1 cellular context compared by ENCODE assay signal in genomic region chr18:44680271-44681038, GRCh38.
TF ChIP-seq lines count a peak whose summit lies in the region.

SETBP1 (plus strand) TSS chr18:44680888; CDS start chr18:44701347, 20,459 bp downstream.

TF ChIP-seq in GM12878, 131 proteins besides CTCF, POLR2A, EP300 and RAD21 (continued from another document):
- TF ChIP-seq CBX5 (IDR thresholded peaks at IDR 0.05; ENCODE audit: low read depth) = no peak
- TF ChIP-seq SP1 (IDR thresholded peaks at IDR 0.05; ENCODE audit: low read depth, low read length) = no peak
- no peak for TF ChIP-seq CHD4 (IDR thresholded peaks at IDR 0.05)
- peak; percentile 62; the same call in 1 of the 2 replicates for TF ChIP-seq YY1 (IDR thresholded peaks at IDR 0.05; ENCODE audit: low read depth, low read length)
- no peak for TF ChIP-seq REST (IDR thresholded peaks at IDR 0.05; ENCODE audit: low read depth, low read length)
- TF ChIP-seq HDAC2 (IDR thresholded peaks at IDR 0.05) = no peak
- peak in 1 of 2 experiments; percentile 70; a peak in 1 of 4 replicates for TF ChIP-seq BHLHE40 (IDR thresholded peaks at IDR 0.05; ENCODE audit: borderline replicate concordance in 1 of 2, low read depth in 2 of 2, low read length in 1 of 2)
- no peak for TF ChIP-seq NR2C1 (IDR thresholded peaks at IDR 0.05)
- no peak for TF ChIP-seq CUX1 (IDR thresholded peaks at IDR 0.05; ENCODE audit: insufficient replicate concordance, low read depth, low read length)
- TF ChIP-seq, protein P1, sequence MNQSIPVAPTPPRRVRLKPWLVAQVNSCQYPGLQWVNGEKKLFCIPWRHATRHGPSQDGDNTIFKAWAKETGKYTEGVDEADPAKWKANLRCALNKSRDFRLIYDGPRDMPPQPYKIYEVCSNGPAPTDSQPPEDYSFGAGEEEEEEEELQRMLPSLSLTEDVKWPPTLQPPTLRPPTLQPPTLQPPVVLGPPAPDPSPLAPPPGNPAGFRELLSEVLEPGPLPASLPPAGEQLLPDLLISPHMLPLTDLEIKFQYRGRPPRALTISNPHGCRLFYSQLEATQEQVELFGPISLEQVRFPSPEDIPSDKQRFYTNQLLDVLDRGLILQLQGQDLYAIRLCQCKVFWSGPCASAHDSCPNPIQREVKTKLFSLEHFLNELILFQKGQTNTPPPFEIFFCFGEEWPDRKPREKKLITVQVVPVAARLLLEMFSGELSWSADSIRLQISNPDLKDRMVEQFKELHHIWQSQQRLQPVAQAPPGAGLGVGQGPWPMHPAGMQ (IDR thresholded peaks at IDR 0.05; ENCODE audit: borderline replicate concordance) = no peak
- TF ChIP-seq CBX3 (IDR thresholded peaks at IDR 0.05; ENCODE audit: borderline replicate concordance, low read depth) = no peak
- TF ChIP-seq, protein P2, sequence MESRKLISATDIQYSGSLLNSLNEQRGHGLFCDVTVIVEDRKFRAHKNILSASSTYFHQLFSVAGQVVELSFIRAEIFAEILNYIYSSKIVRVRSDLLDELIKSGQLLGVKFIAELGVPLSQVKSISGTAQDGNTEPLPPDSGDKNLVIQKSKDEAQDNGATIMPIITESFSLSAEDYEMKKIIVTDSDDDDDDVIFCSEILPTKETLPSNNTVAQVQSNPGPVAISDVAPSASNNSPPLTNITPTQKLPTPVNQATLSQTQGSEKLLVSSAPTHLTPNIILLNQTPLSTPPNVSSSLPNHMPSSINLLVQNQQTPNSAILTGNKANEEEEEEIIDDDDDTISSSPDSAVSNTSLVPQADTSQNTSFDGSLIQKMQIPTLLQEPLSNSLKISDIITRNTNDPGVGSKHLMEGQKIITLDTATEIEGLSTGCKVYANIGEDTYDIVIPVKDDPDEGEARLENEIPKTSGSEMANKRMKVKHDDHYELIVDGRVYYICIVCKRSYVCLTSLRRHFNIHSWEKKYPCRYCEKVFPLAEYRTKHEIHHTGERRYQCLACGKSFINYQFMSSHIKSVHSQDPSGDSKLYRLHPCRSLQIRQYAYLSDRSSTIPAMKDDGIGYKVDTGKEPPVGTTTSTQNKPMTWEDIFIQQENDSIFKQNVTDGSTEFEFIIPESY (IDR thresholded peaks at IDR 0.05) = no peak
- no peak for TF ChIP-seq ZSCAN29 (IDR thresholded peaks at IDR 0.05)
- no peak for TF ChIP-seq JUND (IDR thresholded peaks at IDR 0.05; ENCODE audit: low read depth, low read length)
- peak; percentile 33; the same call in 1 of the 2 replicates for TF ChIP-seq E2F4 (IDR thresholded peaks at IDR 0.05; ENCODE audit: low read depth, low read length)
- no peak for TF ChIP-seq ETV6 (conservative IDR thresholded peaks at IDR 0.05 in 1 of 2, IDR thresholded peaks at IDR 0.05 in 1 of 2; ENCODE audit: borderline replicate concordance in 1 of 2, low read depth in 1 of 2)
- no peak; a peak in 2 of 4 replicates for TF ChIP-seq IKZF2 (IDR thresholded peaks at IDR 0.05)
- no peak for TF ChIP-seq RAD51 (IDR thresholded peaks at IDR 0.05)
- TF ChIP-seq CEBPB (IDR thresholded peaks at IDR 0.05; ENCODE audit: borderline replicate concordance in 1 of 2, low read depth in 2 of 2, low read length in 2 of 2) = no peak
- no peak for TF ChIP-seq RFX5 (IDR thresholded peaks at IDR 0.05; ENCODE audit: low read depth, low read length)
- TF ChIP-seq RUNX3 (IDR thresholded peaks at IDR 0.05; ENCODE audit: low read length) = no peak
- no peak for TF ChIP-seq NRF1 (conservative IDR thresholded peaks at IDR 0.05; ENCODE audit: low read depth, low read length)
- TF ChIP-seq, protein P3, sequence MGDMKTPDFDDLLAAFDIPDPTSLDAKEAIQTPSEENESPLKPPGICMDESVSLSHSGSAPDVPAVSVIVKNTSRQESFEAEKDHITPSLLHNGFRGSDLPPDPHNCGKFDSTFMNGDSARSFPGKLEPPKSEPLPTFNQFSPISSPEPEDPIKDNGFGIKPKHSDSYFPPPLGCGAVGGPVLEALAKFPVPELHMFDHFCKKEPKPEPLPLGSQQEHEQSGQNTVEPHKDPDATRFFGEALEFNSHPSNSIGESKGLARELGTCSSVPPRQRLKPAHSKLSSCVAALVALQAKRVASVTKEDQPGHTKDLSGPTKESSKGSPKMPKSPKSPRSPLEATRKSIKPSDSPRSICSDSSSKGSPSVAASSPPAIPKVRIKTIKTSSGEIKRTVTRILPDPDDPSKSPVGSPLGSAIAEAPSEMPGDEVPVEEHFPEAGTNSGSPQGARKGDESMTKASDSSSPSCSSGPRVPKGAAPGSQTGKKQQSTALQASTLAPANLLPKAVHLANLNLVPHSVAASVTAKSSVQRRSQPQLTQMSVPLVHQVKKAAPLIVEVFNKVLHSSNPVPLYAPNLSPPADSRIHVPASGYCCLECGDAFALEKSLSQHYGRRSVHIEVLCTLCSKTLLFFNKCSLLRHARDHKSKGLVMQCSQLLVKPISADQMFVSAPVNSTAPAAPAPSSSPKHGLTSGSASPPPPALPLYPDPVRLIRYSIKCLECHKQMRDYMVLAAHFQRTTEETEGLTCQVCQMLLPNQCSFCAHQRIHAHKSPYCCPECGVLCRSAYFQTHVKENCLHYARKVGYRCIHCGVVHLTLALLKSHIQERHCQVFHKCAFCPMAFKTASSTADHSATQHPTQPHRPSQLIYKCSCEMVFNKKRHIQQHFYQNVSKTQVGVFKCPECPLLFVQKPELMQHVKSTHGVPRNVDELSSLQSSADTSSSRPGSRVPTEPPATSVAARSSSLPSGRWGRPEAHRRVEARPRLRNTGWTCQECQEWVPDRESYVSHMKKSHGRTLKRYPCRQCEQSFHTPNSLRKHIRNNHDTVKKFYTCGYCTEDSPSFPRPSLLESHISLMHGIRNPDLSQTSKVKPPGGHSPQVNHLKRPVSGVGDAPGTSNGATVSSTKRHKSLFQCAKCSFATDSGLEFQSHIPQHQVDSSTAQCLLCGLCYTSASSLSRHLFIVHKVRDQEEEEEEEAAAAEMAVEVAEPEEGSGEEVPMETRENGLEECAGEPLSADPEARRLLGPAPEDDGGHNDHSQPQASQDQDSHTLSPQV (IDR thresholded peaks at IDR 0.05) = no peak
- TF ChIP-seq SKIL (IDR thresholded peaks at IDR 0.05; ENCODE audit: low read depth, poor library complexity, severe bottlenecking) = no peak
- TF ChIP-seq DPF2 (IDR thresholded peaks at IDR 0.05) = peak; percentile 63
- no peak for TF ChIP-seq RCOR1 (conservative IDR thresholded peaks at IDR 0.05; ENCODE audit: low read depth, low read length)
